In the genomic region with DNA sequence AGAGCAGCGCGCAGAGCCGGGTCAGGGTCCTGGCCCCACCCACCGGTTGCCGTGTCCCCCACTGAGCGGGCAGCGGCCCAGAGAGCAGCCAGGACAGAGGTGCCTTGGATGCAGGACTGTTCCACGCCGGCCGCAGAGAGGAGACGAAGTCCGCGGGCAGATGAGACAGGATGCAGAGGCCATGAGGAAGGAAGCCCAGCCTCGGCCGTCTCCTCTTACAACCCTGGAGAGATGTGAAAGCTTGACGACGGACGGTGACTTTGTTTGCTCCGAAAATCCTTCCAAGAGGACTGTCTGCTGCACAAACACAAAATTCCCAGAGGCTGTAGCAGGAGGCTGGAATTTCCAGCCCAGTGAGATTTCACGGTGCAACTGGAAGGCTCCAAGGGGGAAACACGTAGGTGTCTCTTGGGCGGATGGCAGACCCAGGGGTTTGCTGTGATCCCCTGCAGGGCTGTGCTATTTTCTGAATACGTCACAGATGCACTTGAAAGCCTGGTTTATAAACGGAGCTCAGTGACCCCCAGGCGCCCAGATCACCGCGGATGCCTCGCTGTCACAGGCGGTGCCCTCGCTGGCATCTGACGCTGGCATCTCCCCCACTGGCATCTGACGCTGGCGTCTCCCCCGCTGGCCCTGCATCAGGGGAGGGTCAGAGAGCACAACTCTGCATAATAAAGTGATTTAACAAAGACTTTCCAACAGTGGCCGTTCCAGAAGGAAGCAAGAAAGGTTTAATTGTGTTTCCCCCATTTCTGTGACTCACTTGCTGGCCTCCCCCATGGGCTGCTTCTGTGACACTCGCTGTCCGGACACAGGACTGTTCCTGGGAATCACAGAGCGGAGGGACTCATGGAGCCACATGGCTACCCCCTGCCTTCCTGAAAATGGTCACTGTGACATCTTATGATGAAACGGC, we compare ENCODE assay signal across 11 cellular contexts.
DNase-seq lines count a peak whose midpoint lies in the region; TF ChIP-seq lines count a peak whose summit lies in the region.
"Had no signal": no experiment of that assay in that cellular context is flagged by ENCODE, and none has a peak within 500 bp of the region (broad histone marks: within the 10 kb centered on the region; RNA-seq: fewer than 3 reads in every experiment).

No MANE protein-coding gene starts in this region.

- peak overlapping the region; percentile 66 for H3K4me2 ChIP-seq in GM23248 (ENCODE audit: unreplicated experiment)

- H3K9ac ChIP-seq in GM23248, result peak overlapping the region; percentile 41
- peak overlapping the region; percentile 73 for H3K9ac ChIP-seq in adipocyte (ENCODE audit: low read length)

- H4K20me1 ChIP-seq in GM23248 (ENCODE audit: insufficient read depth), result no peaks in the 10 kb centered on the region

- WGBS in GM23248 (ENCODE audit: low coverage in 1 of 2, low lambda C conversion rate in 2 of 2, missing lambda C conversion rate in 2 of 2), 2 experiments, result 17 to 19% methylated on average over 39 of the region's 39 CpGs

- H3K9me3 ChIP-seq in GM23248 (ENCODE audit: low read depth) (no peaks in the 10 kb centered on the region), adipocyte (ENCODE audit: control insufficient read depth, low read length) (no peaks in the 10 kb centered on the region), cardiac muscle cell (ENCODE audit: low read depth) (no peaks in the 10 kb centered on the region)

- in situ Hi-C loops in GM23248 (cut with MboI), result no loop called here

- H3K9me2 ChIP-seq in GM23248 (ENCODE audit: insufficient read depth), result no peaks in the 10 kb centered on the region

- H3K4me3 ChIP-seq in GM23248, result peak overlapping the region; percentile 4; the same call in 1 of the 2 replicates
- no peak overlapping the region for H3K4me3 ChIP-seq in adipocyte (ENCODE audit: low read length)
- no peak overlapping the region for H3K4me3 ChIP-seq in cardiac muscle cell

- TF ChIP-seq CTCF in cardiac muscle cell (IDR thresholded peaks at IDR 0.05; ENCODE audit: low read depth, low read length), result no peak
- TF ChIP-seq CTCF in GM20000 (IDR thresholded peaks at IDR 0.05; ENCODE audit: extremely low read depth, missing control alignments), result no peak

- H3K36me3 ChIP-seq in GM23248 (ENCODE audit: low read depth) (no peaks in the 10 kb centered on the region), adipocyte (ENCODE audit: control insufficient read depth, insufficient read depth, low read length, severe bottlenecking) (peaks cover 18% of the 10 kb centered on the region), cardiac muscle cell (no peaks in the 10 kb centered on the region)

- no peak overlapping the region for H2AFZ ChIP-seq in GM23248

- DNase-seq in GM23248, result peak; percentile 69
- DNase-seq in adipocyte (ENCODE audit: low read depth), result no peak
- peak; percentile 18 to 26 for DNase-seq in cardiac muscle cell (ENCODE audit: low read depth in 1 of 2, low spot score in 1 of 2)
- peak; percentile 92 for DNase-seq in putamen (ENCODE audit: low spot score)
- no peak for DNase-seq in stimulated activated CD8-positive, alpha-beta memory T cell treated with anti-CD3 and anti-CD28 coated beads, Interleukin-4, amount 100 ng/mL, for 48 hours
- no peak for DNase-seq in SW480 (ENCODE audit: low spot score)
- no peak for DNase-seq in DMS 273 treated with DMSO at 0.1 percent for 48 hours (lab: John Stamatoyannopoulos, UW)
- no peak for DNase-seq in GM20000 (ENCODE audit: low spot score)
- DNase-seq: activated gamma-delta T cell treated with Interleukin-2 at 50 U/mL for 16 hours; DMS53; stimulated activated CD4-positive, alpha-beta T cell treated with anti-CD3 and anti-CD28 coated beads, Interleukin-15, amount 100 ng/mL, for 24 hours had no signal

- no peaks in the 10 kb centered on the region for H3F3A ChIP-seq in GM23248 (ENCODE audit: insufficient read depth)

- H3K4me1 ChIP-seq in GM23248 (ENCODE audit: insufficient read depth) (peaks cover 31% of the 10 kb centered on the region), adipocyte (ENCODE audit: control insufficient read depth, insufficient read depth, low read length) (peaks cover 55% of the 10 kb centered on the region), cardiac muscle cell (ENCODE audit: low read depth) (no peaks in the 10 kb centered on the region)

- no peaks in the 10 kb centered on the region for H3K27me3 ChIP-seq in GM23248 (replicated peaks; ENCODE audit: insufficient read depth)
- H3K27me3 ChIP-seq in adipocyte (replicated peaks; ENCODE audit: control insufficient read depth, insufficient read depth, low read length), result no peaks in the 10 kb centered on the region
- no peaks in the 10 kb centered on the region for H3K27me3 ChIP-seq in cardiac muscle cell

- peaks cover 90% of the 10 kb centered on the region for H3K79me2 ChIP-seq in GM23248 (ENCODE audit: insufficient read depth)

- H3K27ac ChIP-seq in GM23248 (peak overlapping the region; percentile 30), cardiac muscle cell (no peak overlapping the region)

Comparison
In these comparisons a context has a peak if more than half of its experiments do, and no peak if none do; other contexts are left out.
1. DNase-seq: peak in GM23248 (single experiment), cardiac muscle cell (2 of 2) and putamen (single experiment); none in adipocyte (single experiment), stimulated activated CD8-positive, alpha-beta memory T cell treated with anti-CD3 and anti-CD28 coated beads, Interleukin-4, amount 100 ng/mL, for 48 hours (single experiment), SW480 (single experiment), DMS 273 treated with DMSO at 0.1 percent for 48 hours (single experiment) and GM20000 (single experiment).